ENCODE assay signal across 1 cellular context in the genomic region with DNA sequence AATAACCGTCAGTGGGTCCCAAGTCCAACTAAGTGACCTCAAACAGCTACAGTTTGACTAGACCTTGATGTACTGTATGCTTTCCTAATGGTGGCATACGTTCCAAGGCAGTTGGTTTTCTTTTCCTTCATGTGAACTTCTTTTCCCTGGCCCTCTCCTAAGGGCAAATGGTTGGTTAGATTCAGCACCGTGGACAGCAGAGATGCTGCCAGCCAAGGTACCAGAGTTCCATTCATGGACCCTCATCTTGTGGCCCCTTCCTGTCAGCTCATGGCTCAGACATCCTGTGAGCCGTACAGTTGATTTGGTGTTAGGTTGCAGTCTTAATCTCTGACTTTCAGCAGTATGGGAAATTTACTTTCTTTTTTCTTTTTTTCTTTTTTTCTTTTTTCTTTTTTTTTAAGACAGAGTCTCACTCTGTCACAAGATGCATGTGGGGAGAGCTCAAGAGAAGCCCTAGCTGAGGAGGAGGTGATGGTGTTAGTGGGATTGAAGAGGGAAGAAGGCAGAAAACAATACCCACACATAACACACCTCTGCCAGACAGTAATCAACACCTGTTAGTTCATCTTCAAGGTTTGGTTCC.
A peak's percentile ranks its signal among the peaks of the same experiment; 100 is the strongest.
TF ChIP-seq lines count a peak whose summit lies in the region.

No MANE protein-coding gene starts in this region.

TF ChIP-seq in WTC11, 78 proteins besides CTCF, POLR2A, EP300 and RAD21 (continued from another document):
- TF ChIP-seq NR2C2 (CRISPR knock-in tag; IDR thresholded peaks at IDR 0.05) = no peak
- TF ChIP-seq ZBTB21 (CRISPR knock-in tag; IDR thresholded peaks at IDR 0.05; ENCODE audit: borderline replicate concordance) = peak; percentile 70; the same call in 1 of the 2 replicates
- TF ChIP-seq TEAD1 (CRISPR knock-in tag; IDR thresholded peaks at IDR 0.05) = peak; percentile 81; the same call in 1 of the 2 replicates
- TF ChIP-seq PRRX2 (CRISPR knock-in tag; IDR thresholded peaks at IDR 0.05) = peak; percentile 61; the same call in 1 of the 2 replicates
- no peak for TF ChIP-seq TP53 (CRISPR knock-in tag; IDR thresholded peaks at IDR 0.05)
- TF ChIP-seq, protein P1, sequence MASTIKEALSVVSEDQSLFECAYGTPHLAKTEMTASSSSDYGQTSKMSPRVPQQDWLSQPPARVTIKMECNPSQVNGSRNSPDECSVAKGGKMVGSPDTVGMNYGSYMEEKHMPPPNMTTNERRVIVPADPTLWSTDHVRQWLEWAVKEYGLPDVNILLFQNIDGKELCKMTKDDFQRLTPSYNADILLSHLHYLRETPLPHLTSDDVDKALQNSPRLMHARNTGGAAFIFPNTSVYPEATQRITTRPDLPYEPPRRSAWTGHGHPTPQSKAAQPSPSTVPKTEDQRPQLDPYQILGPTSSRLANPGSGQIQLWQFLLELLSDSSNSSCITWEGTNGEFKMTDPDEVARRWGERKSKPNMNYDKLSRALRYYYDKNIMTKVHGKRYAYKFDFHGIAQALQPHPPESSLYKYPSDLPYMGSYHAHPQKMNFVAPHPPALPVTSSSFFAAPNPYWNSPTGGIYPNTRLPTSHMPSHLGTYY (CRISPR knock-in tag; IDR thresholded peaks at IDR 0.05) = no peak
- peak; percentile 86 for TF ChIP-seq TEAD4 (CRISPR knock-in tag; IDR thresholded peaks at IDR 0.05)
- no peak for TF ChIP-seq AR (CRISPR knock-in tag; IDR thresholded peaks at IDR 0.05)
- TF ChIP-seq, protein P2, sequence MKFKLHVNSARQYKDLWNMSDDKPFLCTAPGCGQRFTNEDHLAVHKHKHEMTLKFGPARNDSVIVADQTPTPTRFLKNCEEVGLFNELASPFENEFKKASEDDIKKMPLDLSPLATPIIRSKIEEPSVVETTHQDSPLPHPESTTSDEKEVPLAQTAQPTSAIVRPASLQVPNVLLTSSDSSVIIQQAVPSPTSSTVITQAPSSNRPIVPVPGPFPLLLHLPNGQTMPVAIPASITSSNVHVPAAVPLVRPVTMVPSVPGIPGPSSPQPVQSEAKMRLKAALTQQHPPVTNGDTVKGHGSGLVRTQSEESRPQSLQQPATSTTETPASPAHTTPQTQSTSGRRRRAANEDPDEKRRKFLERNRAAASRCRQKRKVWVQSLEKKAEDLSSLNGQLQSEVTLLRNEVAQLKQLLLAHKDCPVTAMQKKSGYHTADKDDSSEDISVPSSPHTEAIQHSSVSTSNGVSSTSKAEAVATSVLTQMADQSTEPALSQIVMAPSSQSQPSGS (CRISPR knock-in tag; IDR thresholded peaks at IDR 0.05; ENCODE audit: borderline replicate concordance, low read depth) = no peak
- no peak for TF ChIP-seq ZNF423 (CRISPR knock-in tag; IDR thresholded peaks at IDR 0.05)
- no peak for TF ChIP-seq PRDM15 (CRISPR knock-in tag; IDR thresholded peaks at IDR 0.05)
- TF ChIP-seq HMGA2 (CRISPR knock-in tag; IDR thresholded peaks at IDR 0.05) = no peak
